9 cellular contexts compared by ENCODE assay signal in the genomic region with DNA sequence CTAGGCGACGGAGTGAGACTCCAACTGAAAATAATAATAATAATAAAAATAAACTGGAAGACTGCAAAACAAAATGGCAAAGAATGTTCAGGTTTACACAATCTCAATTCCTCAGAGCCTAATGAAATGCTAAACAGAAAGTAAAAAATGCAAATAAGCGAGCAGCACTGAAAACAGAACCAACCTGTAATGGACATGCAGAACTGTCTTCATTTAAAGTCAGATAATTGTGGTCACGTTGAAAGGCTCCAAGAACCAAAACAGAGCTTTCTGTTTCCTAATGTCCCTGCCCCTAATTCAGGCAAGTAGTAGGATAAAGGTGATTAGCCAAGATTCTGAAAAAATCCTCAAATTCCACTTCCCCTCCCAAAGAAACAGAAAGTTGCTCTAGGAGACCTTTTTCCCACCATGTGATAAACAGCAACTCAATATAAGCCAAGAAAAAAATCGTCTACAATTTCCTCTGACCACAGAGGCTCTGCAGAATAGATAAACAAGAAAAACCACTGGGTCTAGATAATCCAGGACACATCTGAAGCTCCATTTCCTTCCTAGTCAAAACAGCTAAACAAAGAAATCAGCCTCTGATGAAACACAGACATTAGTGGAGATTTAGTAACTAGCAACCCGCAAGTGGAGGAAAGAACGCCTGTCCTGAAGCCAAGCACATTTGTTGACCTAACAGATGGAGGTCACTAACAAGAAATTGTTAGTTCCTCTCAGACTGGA. TPM values are rescaled to one million over a fixed set of nuclear protein-coding genes. Genes with fewer than 3 reads are reported as not detected.
DNase-seq lines count a peak whose midpoint lies in the region; ATAC-seq and TF ChIP-seq lines count a peak whose summit lies in the region.
"Had no signal": no experiment of that assay in that cellular context is flagged by ENCODE, and none has a peak within 500 bp of the region (broad histone marks: within the 10 kb centered on the region; RNA-seq: fewer than 3 reads in every experiment).

No MANE protein-coding gene starts in this region.

- H3K36me3 Mint-ChIP-seq in stimulated activated memory B cell treated with anti-CD40 and anti-IgM and Interleukin-4, amounts not matched to agents 10 μg/mL and 1 μg/mL and 100 μg/mL, for 72 hours = no peaks in the 10 kb centered on the region

- H3K9me3 Mint-ChIP-seq in stimulated activated memory B cell treated with anti-CD40 and anti-IgM and Interleukin-4, amounts not matched to agents 10 μg/mL and 1 μg/mL and 100 μg/mL, for 72 hours = no peaks in the 10 kb centered on the region

- H3K9me2 ChIP-seq in SU-DHL-6 (replicated peaks; ENCODE audit: insufficient read depth, low read length) = no peaks in the 10 kb centered on the region

- H2AFZ ChIP-seq in SU-DHL-6 (ENCODE audit: low read depth, low read length, severe bottlenecking) = no peak overlapping the region

- peak overlapping the region; percentile 32 for H3K27ac ChIP-seq in SU-DHL-6 (ENCODE audit: low read depth, low read length)
- no peak overlapping the region for H3K27ac ChIP-seq in effector memory CD4-positive, alpha-beta T cell (ENCODE audit: insufficient read depth, low read length, poor library complexity, severe bottlenecking)
- H3K27ac ChIP-seq: 22Rv1 had no signal

- no peaks in the 10 kb centered on the region for H3K9me3 ChIP-seq in SU-DHL-6 (ENCODE audit: insufficient read depth, low read length)
- H3K9me3 ChIP-seq in effector memory CD4-positive, alpha-beta T cell (ENCODE audit: control insufficient read depth, low read length) = no peaks in the 10 kb centered on the region

- peaks cover 8% of the 10 kb centered on the region for H3K4me1 ChIP-seq in effector memory CD4-positive, alpha-beta T cell (ENCODE audit: control insufficient read depth, insufficient read depth, low read length, poor library complexity, severe bottlenecking)

- no peak overlapping the region for H3K4me3 ChIP-seq in SU-DHL-6 (ENCODE audit: insufficient read depth, low read length, poor library complexity, severe bottlenecking)
- peak overlapping the region; percentile 50 for H3K4me3 ChIP-seq in fibroblast of villous mesenchyme (ENCODE audit: low read depth, low read length)
- no peak overlapping the region for H3K4me3 ChIP-seq in effector memory CD4-positive, alpha-beta T cell (ENCODE audit: insufficient read depth, low read depth, low read length, poor library complexity, severe bottlenecking)

- peaks cover 10% of the 10 kb centered on the region; the same call in 1 of the 2 replicates for H3K36me3 ChIP-seq in SU-DHL-6 (ENCODE audit: low read length)
- no peaks in the 10 kb centered on the region for H3K36me3 ChIP-seq in effector memory CD4-positive, alpha-beta T cell (ENCODE audit: control insufficient read depth, insufficient read depth, low read length)

- H3K27me3 ChIP-seq in SU-DHL-6 (ENCODE audit: low read length) = no peaks in the 10 kb centered on the region
- no peaks in the 10 kb centered on the region for H3K27me3 ChIP-seq in effector memory CD4-positive, alpha-beta T cell (replicated peaks; ENCODE audit: control insufficient read depth, insufficient read depth, low read length, poor library complexity, severe bottlenecking)

- TF ChIP-seq CTCF in SU-DHL-6 (IDR thresholded peaks at IDR 0.05; ENCODE audit: insufficient read depth, low read length, poor library complexity, severe bottlenecking) (no peak), fibroblast of villous mesenchyme (IDR thresholded peaks at IDR 0.05; ENCODE audit: insufficient read depth, low read depth, low read length) (no peak)

- peak; percentile 27 for DNase-seq in NCI-H2107 treated with DMSO at 0.1 percent for 48 hours (lab: John Stamatoyannopoulos, UW; ENCODE audit: unreplicated experiment)
- DNase-seq in NCI-H2107 (lab: John Stamatoyannopoulos, UW) = no peak
- peak; percentile 100 for DNase-seq in fibroblast of villous mesenchyme (ENCODE audit: low read depth)
- DNase-seq in NCI-H345 treated with DMSO at 0.1 percent for 48 hours (lab: John Stamatoyannopoulos, UW; ENCODE audit: unreplicated experiment) = no peak
- no peak for DNase-seq in effector memory CD4-positive, alpha-beta T cell

- peak overlapping the region; percentile 24; the same call in 1 of the 2 replicates for H3K9ac ChIP-seq in SU-DHL-6 (ENCODE audit: low read length)

- H3K4me2 ChIP-seq in SU-DHL-6 (ENCODE audit: low read depth, low read length, poor library complexity, severe bottlenecking) = peak overlapping the region; percentile 96

- peak overlapping the region; percentile 74 for H3K4me3 Mint-ChIP-seq in stimulated activated memory B cell treated with anti-CD40 and anti-IgM and Interleukin-4, amounts not matched to agents 10 μg/mL and 1 μg/mL and 100 μg/mL, for 72 hours

- peak; percentile 24 for ATAC-seq in HG02870 (IDR thresholded peaks at IDR 0.05; ENCODE audit: unreplicated experiment)
- no peak for ATAC-seq in stimulated activated memory B cell treated with anti-CD40 and anti-IgM and Interleukin-4, amounts not matched to agents 10 μg/mL and 1 μg/mL and 100 μg/mL, for 72 hours

- H3F3A ChIP-seq in SU-DHL-6 (ENCODE audit: insufficient read depth) = peaks cover 21% of the 10 kb centered on the region

- H3K4me1 Mint-ChIP-seq in stimulated activated memory B cell treated with anti-CD40 and anti-IgM and Interleukin-4, amounts not matched to agents 10 μg/mL and 1 μg/mL and 100 μg/mL, for 72 hours = peaks cover 17% of the 10 kb centered on the region

- H4K20me1 ChIP-seq in SU-DHL-6 (ENCODE audit: low read depth, low read length) = peaks cover 19% of the 10 kb centered on the region

- H3K27me3 Mint-ChIP-seq in stimulated activated memory B cell treated with anti-CD40 and anti-IgM and Interleukin-4, amounts not matched to agents 10 μg/mL and 1 μg/mL and 100 μg/mL, for 72 hours = no peaks in the 10 kb centered on the region

- peaks cover 79% of the 10 kb centered on the region for H3K79me2 ChIP-seq in SU-DHL-6 (ENCODE audit: insufficient read depth, low read length)

- peak overlapping the region; percentile 75 for H3K27ac Mint-ChIP-seq in stimulated activated memory B cell treated with anti-CD40 and anti-IgM and Interleukin-4, amounts not matched to agents 10 μg/mL and 1 μg/mL and 100 μg/mL, for 72 hours

RNA-seq across cellular contexts. Expression of a gene that starts 3.0 kb away (rescaled TPM):
- 30.3 and 40.6 TPM in 2 replicates for total RNA-seq in fibroblast of villous mesenchyme

Comparison
In these comparisons a context has a peak if more than half of its experiments do, and no peak if none do; other contexts are left out.
1. DNase-seq: peak in NCI-H2107 treated with DMSO at 0.1 percent for 48 hours (single experiment) and fibroblast of villous mesenchyme (single experiment); none in NCI-H2107 (single experiment), NCI-H345 treated with DMSO at 0.1 percent for 48 hours (single experiment) and effector memory CD4-positive, alpha-beta T cell (0 of 3).